ENCODE assay signal across 8 cellular contexts in the genomic region with DNA sequence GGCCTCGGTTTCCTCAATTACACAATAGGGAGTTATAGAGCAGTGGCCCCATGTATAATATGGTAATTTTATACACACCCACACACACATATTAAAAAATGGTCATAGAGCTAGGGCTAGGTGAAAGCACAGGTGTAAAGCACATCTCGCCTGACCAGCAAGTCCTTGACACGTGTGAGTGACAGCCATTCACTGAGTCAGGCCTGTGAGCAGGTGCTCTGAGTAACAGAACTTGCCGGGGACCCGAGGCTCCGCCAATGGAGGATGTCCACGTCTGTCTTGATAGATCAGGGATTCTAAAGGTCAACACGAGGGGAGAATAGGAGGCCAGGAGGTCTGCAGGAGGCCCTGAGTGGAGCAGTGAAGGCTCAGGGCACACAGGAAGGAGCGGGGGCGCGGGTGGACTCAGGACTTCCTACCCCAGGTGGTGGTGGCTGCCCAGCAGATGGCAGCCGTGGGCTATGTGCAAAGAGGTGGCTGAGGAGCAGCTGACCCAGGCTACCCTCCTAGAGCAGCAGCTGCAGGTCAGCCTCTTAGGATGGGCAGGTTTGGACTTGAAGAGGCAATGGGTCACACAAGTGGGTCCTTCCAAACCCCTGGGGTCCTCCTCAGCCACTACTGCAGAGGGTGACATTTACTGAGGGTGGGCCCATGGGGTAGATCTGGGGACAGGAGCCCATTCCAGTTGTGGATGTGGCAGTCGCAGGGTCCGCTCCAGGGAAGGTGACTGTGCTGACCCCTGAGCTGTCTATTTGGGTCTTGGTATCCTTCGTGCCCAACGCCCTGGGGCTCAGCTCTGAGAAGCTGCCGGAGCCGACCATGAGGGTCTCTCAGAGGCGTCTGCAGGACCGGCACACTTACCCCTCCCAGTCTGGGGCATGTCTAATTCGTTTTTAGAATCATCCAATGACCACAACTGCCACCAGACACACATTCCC. TPM values are rescaled to one million over a fixed set of nuclear protein-coding genes. Genes with fewer than 3 reads are reported as not detected.
DNase-seq lines count a peak whose midpoint lies in the region; ATAC-seq and TF ChIP-seq lines count a peak whose summit lies in the region.

No MANE protein-coding gene starts in this region.

- no peak overlapping the region for H4K12ac ChIP-seq in trophoblast cell (ENCODE audit: low read depth, low read length)

- in situ Hi-C loops in transverse colon (cut with MboI; ENCODE audit: low pct_ligation_motif_present in 1 of 4, low pct_unique_long_range_greater_than_20kb in 1 of 4, low sequenced_read_pairs in 3 of 4) = loop anchor here (5.0 to 10.0 kb wide), 2 partner anchors 151 to 154 kb away; a partner anchor contains a TSS

- peak; percentile 85 for DNase-seq in GM10248 (ENCODE audit: extremely low spot score)
- DNase-seq in SK-N-SH = peak; percentile 91
- DNase-seq in activated naive CD4-positive, alpha-beta T cell (lab: John Stamatoyannopoulos, UW) = peak in 3 of 4 experiments; percentile 34 to 69 (median 51)
- peak; percentile 82 to 83 for DNase-seq in trophoblast cell
- peak; percentile 85 for DNase-seq in transverse colon

- no peak overlapping the region for H4K8ac ChIP-seq in trophoblast cell (ENCODE audit: low read depth, low read length)

- H3K9me2 ChIP-seq in Loucy (replicated peaks; ENCODE audit: low read depth, low read length) = no peaks in the 10 kb centered on the region
- no peaks in the 10 kb centered on the region for H3K9me2 ChIP-seq in SK-N-SH

- peak overlapping the region; percentile 34 for H2BK5ac ChIP-seq in trophoblast cell (ENCODE audit: low read depth, low read length, poor library complexity)

- no peak overlapping the region for H3K23ac ChIP-seq in trophoblast cell (ENCODE audit: low read length)

- no peak overlapping the region for H2BK120ac ChIP-seq in trophoblast cell (ENCODE audit: insufficient read depth, low read length, poor library complexity)

- ATAC-seq in gastroesophageal sphincter = peak; percentile 89
- ATAC-seq in GM18861 (IDR thresholded peaks at IDR 0.05; ENCODE audit: unreplicated experiment) = no peak

- CTCF ChIA-PET in GM10248 (lab: Yijun Ruan, JAX) = interaction anchor here (0.6 to 8.5 kb wide), 25 partner anchors 12 to 1178 kb away, joined by 3 to 96 read pairs (median 5); a partner anchor contains a TSS
- CTCF ChIA-PET in SK-N-SH (lab: Yijun Ruan, JAX) = interaction anchor here (0.6 to 5.8 kb wide), 25 partner anchors 9 to 242 kb away, joined by 3 to 55 read pairs (median 6); a partner anchor contains a TSS

- intact Hi-C loops in transverse colon (cut with DNase I; ENCODE audit: low total_unique reads) = loop anchor here (2.0 kb wide), 1 partner anchor 150 kb away; a partner anchor contains a TSS

- H3F3A ChIP-seq in Loucy (ENCODE audit: low read depth) = no peaks in the 10 kb centered on the region
- no peaks in the 10 kb centered on the region for H3F3A ChIP-seq in SK-N-SH (replicated peaks; ENCODE audit: insufficient read depth)

- H3K79me1 ChIP-seq in trophoblast cell (ENCODE audit: low read length) = peaks cover 16% of the 10 kb centered on the region

- H4K20me1 ChIP-seq in Loucy (ENCODE audit: insufficient read depth, low read length, poor library complexity, severe bottlenecking) = no peaks in the 10 kb centered on the region
- H4K20me1 ChIP-seq in SK-N-SH (ENCODE audit: insufficient read depth) = no peaks in the 10 kb centered on the region

- POLR2A ChIA-PET in GM10248 (lab: Yijun Ruan, JAX) = interaction anchor here (0.9 kb wide), 1 partner anchor 148 kb away, joined by 3 read pairs; no protein-coding TSS in a partner anchor
- POLR2A ChIA-PET in SK-N-SH (lab: Yijun Ruan, JAX) = no interaction called here

- no peak overlapping the region for H3K27ac ChIP-seq in SK-N-SH (ENCODE audit: low read depth in 2 of 2, low read length in 1 of 2)
- no peak overlapping the region for H3K27ac ChIP-seq in gastroesophageal sphincter
- H3K27ac ChIP-seq in trophoblast cell (ENCODE audit: low read depth, low read length) = peak overlapping the region; percentile 6
- no peak overlapping the region for H3K27ac ChIP-seq in transverse colon

- H2AFZ ChIP-seq in Loucy (ENCODE audit: low read length) (no peak overlapping the region), SK-N-SH (ENCODE audit: low read depth) (no peak overlapping the region), trophoblast cell (ENCODE audit: insufficient read depth, low read length, poor library complexity) (no peak overlapping the region)

- H3K9ac ChIP-seq in Loucy (ENCODE audit: low read depth, low read length, poor library complexity, severe bottlenecking) = peak overlapping the region; percentile 50
- no peak overlapping the region for H3K9ac ChIP-seq in SK-N-SH
- no peak overlapping the region for H3K9ac ChIP-seq in trophoblast cell (ENCODE audit: low read length)

- TF ChIP-seq EP300 in SK-N-SH (IDR thresholded peaks at IDR 0.05; ENCODE audit: borderline replicate concordance in 1 of 2, low read depth in 1 of 2, low read length in 1 of 2) = no peak
- no peak for TF ChIP-seq EP300 in gastroesophageal sphincter (IDR thresholded peaks at IDR 0.05)
- no peak for TF ChIP-seq EP300 in transverse colon (IDR thresholded peaks at IDR 0.05; ENCODE audit: low read depth)

- H3K27me3 ChIP-seq in Loucy (ENCODE audit: insufficient read depth, low read length, poor library complexity, severe bottlenecking) (no peaks in the 10 kb centered on the region), SK-N-SH (ENCODE audit: insufficient read depth) (no peaks in the 10 kb centered on the region), gastroesophageal sphincter (no peaks in the 10 kb centered on the region), trophoblast cell (ENCODE audit: insufficient read depth, low read length) (no peaks in the 10 kb centered on the region), transverse colon (no peaks in the 10 kb centered on the region)

- H3K79me2 ChIP-seq in Loucy (ENCODE audit: insufficient read depth, low read length) (no peaks in the 10 kb centered on the region), SK-N-SH (ENCODE audit: insufficient read depth) (no peaks in the 10 kb centered on the region), trophoblast cell (ENCODE audit: control insufficient read depth, insufficient read depth, low read length, poor library complexity) (no peaks in the 10 kb centered on the region)

- TF ChIP-seq POLR2A in gastroesophageal sphincter (IDR thresholded peaks at IDR 0.05) (no peak), transverse colon (IDR thresholded peaks at IDR 0.05) (no peak)

- peak overlapping the region; percentile 28 for H2BK12ac ChIP-seq in trophoblast cell (ENCODE audit: low read length)

- H3K36me3 ChIP-seq in Loucy (ENCODE audit: insufficient read depth, low read length) (peaks cover 28% of the 10 kb centered on the region; the same call in 1 of the 2 replicates), SK-N-SH (replicated peaks in 1 of 2; ENCODE audit: control insufficient read depth in 1 of 2, insufficient read depth in 2 of 2, low read length in 1 of 2) (peaks cover 0 to 35% of the 10 kb centered on the region in 2 experiments), gastroesophageal sphincter (peaks cover 0 to 83% of the 10 kb centered on the region in 2 donors), trophoblast cell (ENCODE audit: control insufficient read depth in 1 of 2, insufficient read depth in 2 of 2, low read length in 2 of 2) (peaks cover 77 to 79% of the 10 kb centered on the region in 2 experiments), transverse colon (peaks cover 0 to 32% (median 9%) of the 10 kb centered on the region in 4 donors)

- peak overlapping the region; percentile 54 for H3K4me3 ChIP-seq in Loucy (ENCODE audit: low read length, poor library complexity, severe bottlenecking)
- no peak overlapping the region; a peak in 1 of 4 replicates for H3K4me3 ChIP-seq in SK-N-SH (ENCODE audit: low read depth in 2 of 2, low read length in 1 of 2)
- H3K4me3 ChIP-seq in gastroesophageal sphincter = no peak overlapping the region
- H3K4me3 ChIP-seq in trophoblast cell (ENCODE audit: low read depth, low read length) = no peak overlapping the region
- H3K4me3 ChIP-seq in transverse colon = no peak overlapping the region

- H3K4me2 ChIP-seq in Loucy (ENCODE audit: low read depth, low read length, poor library complexity, severe bottlenecking) (peak overlapping the region; percentile 81), SK-N-SH (no peak overlapping the region), trophoblast cell (ENCODE audit: low read length) (no peak overlapping the region)

- no peak overlapping the region for H3K4ac ChIP-seq in trophoblast cell (ENCODE audit: low read depth, low read length)

- TF ChIP-seq RAD21 in SK-N-SH (IDR thresholded peaks at IDR 0.05; ENCODE audit: low read length) = peak; percentile 91

- H3K18ac ChIP-seq in trophoblast cell (ENCODE audit: low read length) = no peak overlapping the region

- H2AK5ac ChIP-seq in trophoblast cell (ENCODE audit: low read length) = no peak overlapping the region

- H3K14ac ChIP-seq in trophoblast cell (ENCODE audit: low read length) = no peak overlapping the region

- H3K4me1 ChIP-seq in Loucy (ENCODE audit: insufficient read depth, low read length, poor library complexity, severe bottlenecking) (peaks cover 23% of the 10 kb centered on the region), SK-N-SH (ENCODE audit: control insufficient read depth in 1 of 2, insufficient read depth in 2 of 2, low read depth in 1 of 2, low read length in 1 of 2) (no peaks in the 10 kb centered on the region), gastroesophageal sphincter (peaks cover 0 to 14% (median 0%) of the 10 kb centered on the region in 3 donors), trophoblast cell (ENCODE audit: control insufficient read depth in 1 of 2, insufficient read depth in 2 of 2, low read length in 2 of 2) (peaks cover 17 to 21% of the 10 kb centered on the region in 2 experiments), transverse colon (peaks cover 0 to 6% (median 0%) of the 10 kb centered on the region in 4 donors)

- 66% methylated on average over 12 of the region's 21 CpGs for WGBS in SK-N-SH (ENCODE audit: low lambda C conversion rate)
- 64 to 66% methylated on average over 8 to 11 of the region's 21 CpGs for WGBS in gastroesophageal sphincter (ENCODE audit: low coverage in 1 of 2), 2 donors
- WGBS in trophoblast cell (ENCODE audit: extremely low coverage, insufficient coverage, insufficient read length) = no CpG with 5 or more reads among the region's 21 CpGs
- WGBS in transverse colon (ENCODE audit: low coverage in 1 of 2), 2 donors = 65% methylated on average over 20 of the region's 21 CpGs; no CpG with 5 or more reads in 1 of the 2 donors

- H3K9me3 ChIP-seq in Loucy (ENCODE audit: insufficient read depth, low read depth, low read length) (no peaks in the 10 kb centered on the region), SK-N-SH (no peaks in the 10 kb centered on the region), gastroesophageal sphincter (no peaks in the 10 kb centered on the region), trophoblast cell (ENCODE audit: insufficient read depth, low read depth, low read length) (peaks cover 2% of the 10 kb centered on the region), transverse colon (no peaks in the 10 kb centered on the region)

- TF ChIP-seq CTCF in GM10248 (IDR thresholded peaks at IDR 0.05; ENCODE audit: control extremely low read depth, extremely low read depth, low read depth, missing control alignments) (peak; percentile 84), Loucy (conservative IDR thresholded peaks at IDR 0.05; ENCODE audit: low read length) (peak; percentile 88), SK-N-SH (IDR thresholded peaks at IDR 0.05) (peak; percentile 82), gastroesophageal sphincter (IDR thresholded peaks at IDR 0.05) (peak in 3 of 4 experiments; percentile 89 to 92 (median 90)), transverse colon (IDR thresholded peaks at IDR 0.05) (peak; percentile 71 to 96 (median 84))

- peak overlapping the region; percentile 4 for H4K91ac ChIP-seq in trophoblast cell (ENCODE audit: low read depth, low read length)

RNA-seq across cellular contexts. Expression of a gene that starts 45.9 kb away (rescaled TPM):
- not detected in 2 replicates for polyA plus RNA-seq in SK-N-SH (2012; rRNA removed)
- not detected in 2 replicates for polyA plus RNA-seq in SK-N-SH (2012; cell fraction: cytosol; rRNA removed)
- not detected in 2 replicates for polyA plus RNA-seq in SK-N-SH (2012; cell fraction: nucleus; rRNA removed)
- total RNA-seq in gastroesophageal sphincter (not detected), transverse colon (10 to 100 TPM in 1 of 4 donors, 1 to 10 TPM in 2, not detected in 1; 1.6 to 12.3 (median 5.7) TPM)
- 2.8 and 3.0 TPM in 2 replicates for polyA plus RNA-seq in trophoblast cell (2013)
